12 cellular contexts compared by ENCODE assay signal in the genomic region with DNA sequence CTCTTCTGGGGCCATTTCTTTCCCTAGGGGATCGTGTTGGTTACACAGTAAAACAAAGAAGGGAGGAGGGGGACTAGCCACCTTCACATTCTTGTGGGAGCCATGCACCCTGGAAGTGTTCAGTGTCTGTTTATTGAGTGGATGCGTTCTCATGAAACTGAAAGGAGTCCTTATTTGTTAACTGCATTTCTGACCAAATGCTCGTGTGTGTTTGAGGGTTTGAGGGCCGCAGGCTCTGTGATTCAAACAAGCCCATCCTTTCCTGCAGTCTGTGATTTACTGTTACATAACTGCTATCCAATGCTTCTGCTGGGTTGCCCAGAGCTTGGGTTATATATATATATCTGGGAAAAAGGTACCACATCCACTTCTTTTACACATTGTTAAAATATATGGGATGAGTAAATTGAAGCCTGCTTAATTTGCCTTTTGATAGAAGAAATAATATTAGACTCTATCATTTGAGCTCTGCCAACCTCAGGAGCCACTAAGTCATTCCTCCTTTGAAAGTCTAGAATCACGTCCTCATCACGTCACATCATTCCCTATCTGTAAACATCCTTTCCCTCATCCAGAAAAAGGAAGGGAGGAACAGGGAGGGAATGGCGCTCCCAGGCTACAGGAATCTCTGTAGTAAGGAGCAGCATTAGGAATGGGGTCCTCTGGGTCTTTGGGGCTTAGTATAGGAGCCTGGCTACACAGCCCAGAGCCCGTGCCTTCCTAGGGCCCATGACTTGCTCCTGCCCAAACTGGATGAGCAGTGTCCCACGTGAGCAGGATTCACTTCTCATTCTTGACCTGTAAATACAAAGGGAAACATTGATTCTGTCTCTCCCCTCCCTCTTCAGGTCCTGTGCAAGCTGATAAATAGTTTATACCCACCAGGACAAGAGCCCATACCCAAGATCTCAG. TPM values are rescaled to one million over a fixed set of nuclear protein-coding genes. Genes with fewer than 3 reads are reported as not detected.
DNase-seq lines count a peak whose midpoint lies in the region; ATAC-seq and TF ChIP-seq lines count a peak whose summit lies in the region.
"Had no signal": no experiment of that assay in that cellular context is flagged by ENCODE, and none has a peak within 500 bp of the region (broad histone marks: within the 10 kb centered on the region; RNA-seq: fewer than 3 reads in every experiment).

No MANE protein-coding gene starts in this region.

- ATAC-seq in GM19463 (IDR thresholded peaks at IDR 0.05; ENCODE audit: unreplicated experiment) (peak; percentile 43), activated B cell treated with CpG ODN at 0.5 μM for 24 hours (ENCODE audit: low read depth) (no peak), GM21529 (IDR thresholded peaks at IDR 0.05; ENCODE audit: unreplicated experiment) (no peak), GM18861 (IDR thresholded peaks at IDR 0.05; ENCODE audit: unreplicated experiment) (no peak)

- peaks cover 2% of the 10 kb centered on the region for H3K36me3 Mint-ChIP-seq in activated B cell treated with CpG ODN at 0.5 μM for 24 hours (ENCODE audit: low read depth)
- H3K36me3 Mint-ChIP-seq in immature natural killer cell, result peaks cover 4 to 8% (median 4%) of the 10 kb centered on the region in 3 donors

- CTCF ChIA-PET in activated B cell treated with CpG ODN at 0.5 μM for 24 hours (lab: Charles Lee), result interaction anchor here (0.7 to 3.1 kb wide), 6 partner anchors 11 to 284 kb away, joined by 3 to 20 read pairs (median 4); no protein-coding TSS in a partner anchor

- no peak for DNase-seq in BE2C
- DNase-seq in activated B cell treated with CpG ODN at 0.5 μM for 24 hours, result no peak
- no peak for DNase-seq in immature natural killer cell
- no peak for DNase-seq in AML-193 (lab: John Stamatoyannopoulos, UW)
- DNase-seq in stimulated activated CD4-positive, alpha-beta T cell treated with anti-CD3 and anti-CD28 coated beads, Interleukin-4, amount 100 ng/mL, for 24 hours, result no peak
- DNase-seq: stimulated activated CD4-positive, alpha-beta T cell treated with anti-CD3 and anti-CD28 coated beads, Interleukin-2, amount 100 ng/mL, for 24 hours; thyroid gland had no signal

- H3K4me3 ChIP-seq in BE2C (ENCODE audit: low read depth, low read length), result peak overlapping the region; percentile 79

- H3K36me3 ChIP-seq in BE2C, result no peaks in the 10 kb centered on the region
- H3K36me3 ChIP-seq: thyroid gland had no signal

- H3K4me3 Mint-ChIP-seq in activated B cell treated with CpG ODN at 0.5 μM for 24 hours (peak overlapping the region; percentile 86), immature natural killer cell (peak overlapping the region; percentile 84 to 90 (median 86))

- no peak overlapping the region for H3K27ac Mint-ChIP-seq in activated B cell treated with CpG ODN at 0.5 μM for 24 hours
- H3K27ac Mint-ChIP-seq in immature natural killer cell, result no peak overlapping the region

- peaks cover 15% of the 10 kb centered on the region for H3K4me1 Mint-ChIP-seq in activated B cell treated with CpG ODN at 0.5 μM for 24 hours
- H3K4me1 Mint-ChIP-seq in immature natural killer cell, result peaks cover 20 to 31% of the 10 kb centered on the region in 2 donors

- POLR2A ChIA-PET in activated B cell treated with CpG ODN at 0.5 μM for 24 hours (lab: Charles Lee), result interaction anchor here (0.5 to 1.5 kb wide), 4 partner anchors 11 to 334 kb away, joined by 3 to 5 read pairs (median 4); a partner anchor contains a TSS

- intact Hi-C loops in activated B cell treated with CpG ODN at 0.5 μM for 24 hours (cut with micrococcal nuclease), result no loop called here

- H3K9me3 ChIP-seq in BE2C, result no peaks in the 10 kb centered on the region
- H3K9me3 ChIP-seq: thyroid gland had no signal

- H3K27me3 Mint-ChIP-seq in activated B cell treated with CpG ODN at 0.5 μM for 24 hours (peaks cover 8% of the 10 kb centered on the region), immature natural killer cell (ENCODE audit: low read depth in 3 of 3) (peaks cover 3 to 10% (median 7%) of the 10 kb centered on the region in 3 donors)

- no peak for TF ChIP-seq CTCF in BE2C (IDR thresholded peaks at IDR 0.05; ENCODE audit: low read depth, low read length)
- no peak for TF ChIP-seq CTCF in activated B cell treated with CpG ODN at 0.5 μM for 24 hours (IDR thresholded peaks at IDR 0.05)

- no peaks in the 10 kb centered on the region for H3K27me3 ChIP-seq in BE2C
- H3K27me3 ChIP-seq: thyroid gland had no signal

- no peaks in the 10 kb centered on the region for H3K4me1 ChIP-seq in BE2C

- H3K9me3 Mint-ChIP-seq in activated B cell treated with CpG ODN at 0.5 μM for 24 hours (no peaks in the 10 kb centered on the region), immature natural killer cell (no peaks in the 10 kb centered on the region)

RNA-seq across cellular contexts. Expression of a gene that starts 1.5 kb away (rescaled TPM):
- 96.4 TPM for polyA plus RNA-seq in BE2C (2012; ENCODE audit: insufficient read depth, insufficient read length, low read depth)
- total RNA-seq in activated B cell treated with CpG ODN at 0.5 μM for 24 hours, result not detected in 2 replicates
- not detected for polyA plus RNA-seq in immature natural killer cell
- total RNA-seq: aorta, fibroblast of villous mesenchyme had no signal
- polyA plus RNA-seq: aorta had no signal

RNA-seq across cellular contexts. Expression of a gene that starts 21.4 kb away (rescaled TPM):
- polyA plus RNA-seq in BE2C (2012; ENCODE audit: insufficient read depth, insufficient read length, low read depth), result 61.5 TPM
- 25.2 and 28.4 TPM in 2 replicates for total RNA-seq in activated B cell treated with CpG ODN at 0.5 μM for 24 hours
- polyA plus RNA-seq in immature natural killer cell, result 10 to 100 TPM; 22.2 to 27.7 (median 24.2) TPM

RNA-seq across cellular contexts. Expression of a gene that starts 34.4 kb away (rescaled TPM):
- polyA plus RNA-seq in BE2C (2012; ENCODE audit: insufficient read depth, insufficient read length, low read depth), result not detected
- not detected in 2 replicates for total RNA-seq in activated B cell treated with CpG ODN at 0.5 μM for 24 hours
- polyA plus RNA-seq in immature natural killer cell, result not detected
- total RNA-seq: aorta, fibroblast of villous mesenchyme had no signal
- polyA plus RNA-seq: aorta had no signal
